In genomic region chr2:170241731-170242130, GRCh38 we compare ENCODE assay signal across 13 cellular contexts.
"Had no signal": no experiment of that assay in that cellular context is flagged by ENCODE, and none has a peak within 500 bp of the region (broad histone marks: within the 10 kb centered on the region; RNA-seq: fewer than 3 reads in every experiment).

No MANE protein-coding gene starts in this region.

- H3K4me1 ChIP-seq: heart right ventricle, psoas muscle, sigmoid colon had no signal

- H3K36me3 ChIP-seq: heart right ventricle, neutrophil, sigmoid colon had no signal

- H3K27me3 ChIP-seq: sigmoid colon had no signal

- DNase-seq: cortex of kidney; effector memory CD4-positive, alpha-beta T cell; heart right ventricle; hypothalamus; kidney glomerular epithelial cell; mammary epithelial cell; naive B cell; psoas muscle; sigmoid colon; stimulated activated CD4-positive, alpha-beta T cell treated with anti-CD3 and anti-CD28 coated beads, Interleukin-2, amount 100 ng/mL, for 48 hours; stimulated activated naive CD4-positive, alpha-beta T cell treated with Interleukin-2 at 50 U/mL for 16 hours had no signal

- H3K4me3 ChIP-seq: heart right ventricle, psoas muscle, sigmoid colon, smooth muscle cell had no signal

- H3K27ac ChIP-seq: heart right ventricle, neutrophil, psoas muscle, sigmoid colon had no signal

- H3K9me3 ChIP-seq: heart right ventricle, neutrophil, psoas muscle, sigmoid colon had no signal
